In the genomic region with DNA sequence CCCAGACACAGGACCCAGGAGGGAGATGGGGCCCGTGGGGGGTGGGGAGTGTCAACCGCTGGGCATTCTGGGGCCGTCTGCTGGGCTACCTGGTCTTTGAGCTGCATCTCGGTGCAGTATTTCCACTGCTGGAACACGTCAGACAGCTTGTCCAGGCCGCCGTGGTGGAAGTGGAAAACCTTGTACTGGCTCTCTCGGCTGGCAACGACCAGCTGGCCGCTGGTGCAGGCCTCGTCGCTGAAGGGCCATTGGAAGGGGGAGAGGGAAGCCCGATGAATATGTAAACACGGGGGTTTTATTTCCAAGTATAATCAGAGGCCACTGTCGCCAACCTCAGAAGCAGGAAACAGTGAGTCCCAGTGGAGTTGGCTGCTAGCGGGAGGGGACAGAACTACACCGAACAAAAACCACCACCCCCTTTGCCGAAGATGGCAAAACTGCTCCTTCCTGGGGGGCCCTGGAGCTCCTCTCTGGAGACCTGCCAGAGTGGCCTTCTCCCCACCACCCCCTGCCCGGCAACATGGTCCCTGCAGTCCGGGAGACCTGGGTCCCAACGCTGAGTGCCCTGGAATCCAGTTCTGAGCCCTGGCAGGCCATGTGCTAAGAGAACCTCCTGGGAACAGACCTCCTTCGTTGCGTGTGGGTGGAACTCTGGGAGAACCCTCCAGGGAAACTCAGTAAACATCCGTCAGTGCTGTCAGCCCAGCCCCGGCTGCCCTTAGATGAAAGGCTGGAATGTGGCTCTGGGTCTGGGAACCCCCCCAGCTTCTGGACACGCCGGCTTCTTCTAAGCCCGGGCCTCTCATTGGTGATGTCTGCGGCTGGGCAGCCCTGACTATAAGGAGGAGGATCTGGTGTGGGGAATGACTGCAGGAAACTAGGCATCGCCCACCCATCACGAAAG, we compare ENCODE assay signal across 8 cellular contexts.
DNase-seq lines count a peak whose midpoint lies in the region; ATAC-seq and TF ChIP-seq lines count a peak whose summit lies in the region.

No MANE protein-coding gene starts in this region.

- CTCF ChIA-PET in CD4-positive, alpha-beta T cell (lab: Charles Lee), result no interaction called here

- no peaks in the 10 kb centered on the region for H3K9me3 Mint-ChIP-seq in nephron progenitor cell
- no peaks in the 10 kb centered on the region for H3K9me3 Mint-ChIP-seq in CD4-positive, alpha-beta T cell

- peak overlapping the region; percentile 62 for H3K4me3 Mint-ChIP-seq in nephron progenitor cell
- no peak overlapping the region for H3K4me3 Mint-ChIP-seq in CD4-positive, alpha-beta T cell

- H2AFZ ChIP-seq in ACC112 (ENCODE audit: low read length, unreplicated experiment) (no peak overlapping the region), fibroblast of lung (ENCODE audit: low read length) (peak overlapping the region; percentile 55)

- H3K4me2 ChIP-seq in fibroblast of lung (ENCODE audit: extremely low read depth, insufficient read depth, low read length), result peak overlapping the region; percentile 48

- peak; percentile 37 to 73 for DNase-seq in NCI-H2081 (lab: John Stamatoyannopoulos, UW)
- DNase-seq in fibroblast of lung (ENCODE audit: low read depth in 2 of 2), result peak; percentile 86 to 94
- peak; percentile 77 for DNase-seq in nephron progenitor cell
- DNase-seq in CD4-positive, alpha-beta T cell, result no peak

- H3K4me1 ChIP-seq in ACC112 (ENCODE audit: control insufficient read depth, insufficient read depth, low read length, unreplicated experiment) (peaks cover 18% of the 10 kb centered on the region), fibroblast of lung (ENCODE audit: control insufficient read depth, extremely low read depth, insufficient read depth, low read length) (peaks cover 21% of the 10 kb centered on the region)

- H3K4me1 Mint-ChIP-seq in nephron progenitor cell, result peaks cover 68% of the 10 kb centered on the region
- no peaks in the 10 kb centered on the region for H3K4me1 Mint-ChIP-seq in CD4-positive, alpha-beta T cell (ENCODE audit: low read depth)

- H3K9ac ChIP-seq in fibroblast of lung (ENCODE audit: insufficient read depth, low read length), result peak overlapping the region; percentile 46

- H3K4me3 ChIP-seq in ACC112 (ENCODE audit: low read depth, low read length) (0 out of 2 replicates have a peak overlapping the region, but pooled peaks have one; percentile 7), fibroblast of lung (replicated peaks in 1 of 4; ENCODE audit: control extremely low read depth in 1 of 4, insufficient read depth in 1 of 4, low read depth in 3 of 4, low read length in 4 of 4) (no peak overlapping the region)

- POLR2A ChIA-PET in CD4-positive, alpha-beta T cell (lab: Charles Lee), result no interaction called here

- peak overlapping the region; percentile 54 for H3K27ac Mint-ChIP-seq in nephron progenitor cell
- H3K27ac Mint-ChIP-seq in CD4-positive, alpha-beta T cell, result no peak overlapping the region

- H3K27ac ChIP-seq in ACC112 (ENCODE audit: low read depth, low read length) (peak overlapping the region; percentile 65; the same call in 1 of the 2 replicates), fibroblast of lung (ENCODE audit: insufficient read depth, low read length) (peak overlapping the region; percentile 73)
- no peak overlapping the region for H3K27ac ChIP-seq in CD4-positive, alpha-beta T cell (ENCODE audit: low read depth, low read length)

- peaks cover 21% of the 10 kb centered on the region for H3K27me3 Mint-ChIP-seq in nephron progenitor cell (ENCODE audit: low read depth, poor library complexity)
- no peaks in the 10 kb centered on the region for H3K27me3 Mint-ChIP-seq in CD4-positive, alpha-beta T cell

- no peaks in the 10 kb centered on the region for H3K9me3 ChIP-seq in fibroblast of lung (ENCODE audit: control insufficient read depth, insufficient read depth, low read depth, low read length)
- H3K9me3 ChIP-seq in CD4-positive, alpha-beta T cell (ENCODE audit: control insufficient read depth, low read length), result no peaks in the 10 kb centered on the region

- H3K27me3 ChIP-seq in ACC112 (ENCODE audit: insufficient read depth, low read length) (no peaks in the 10 kb centered on the region), fibroblast of lung (ENCODE audit: control insufficient read depth, insufficient read depth, low read length) (no peaks in the 10 kb centered on the region)
- no peaks in the 10 kb centered on the region for H3K27me3 ChIP-seq in CD4-positive, alpha-beta T cell (ENCODE audit: control insufficient read depth, insufficient read depth, low read length)

- intact Hi-C loops in CD4-positive, alpha-beta T cell (cut with DNase I, micrococcal nuclease), result no loop called here

- no peak for TF ChIP-seq CTCF in fibroblast of lung (conservative IDR thresholded peaks at IDR 0.05 in 1 of 2, IDR thresholded peaks at IDR 0.05 in 1 of 2; ENCODE audit: low read depth in 1 of 2, low read length in 2 of 2)
- no peak for TF ChIP-seq CTCF in nephron progenitor cell (IDR thresholded peaks at IDR 0.05)
- TF ChIP-seq CTCF in CD4-positive, alpha-beta T cell (IDR thresholded peaks at IDR 0.05), result no peak

- H3K36me3 Mint-ChIP-seq in nephron progenitor cell (ENCODE audit: low read depth), result peaks cover 23% of the 10 kb centered on the region
- H3K36me3 Mint-ChIP-seq in CD4-positive, alpha-beta T cell (ENCODE audit: low read depth), result no peaks in the 10 kb centered on the region

- H4K20me1 ChIP-seq in fibroblast of lung (ENCODE audit: control insufficient read depth, extremely low read depth, insufficient read depth, low read length), result no peaks in the 10 kb centered on the region

- H3K79me2 ChIP-seq in ACC112 (ENCODE audit: control insufficient read depth, insufficient read depth, low read length, unreplicated experiment), result no peaks in the 10 kb centered on the region
- H3K79me2 ChIP-seq in fibroblast of lung (ENCODE audit: control insufficient read depth, insufficient read depth, low read length), result no peaks in the 10 kb centered on the region

- H3K36me3 ChIP-seq in ACC112 (ENCODE audit: insufficient read depth, low read length) (peaks cover 21% of the 10 kb centered on the region), fibroblast of lung (ENCODE audit: control insufficient read depth, insufficient read depth, low read length) (peaks cover 3% of the 10 kb centered on the region)

- ATAC-seq in GM18867 (IDR thresholded peaks at IDR 0.05; ENCODE audit: unreplicated experiment), result no peak
- ATAC-seq in HG03196 (IDR thresholded peaks at IDR 0.05; ENCODE audit: unreplicated experiment), result no peak
- ATAC-seq in GM19035 (IDR thresholded peaks at IDR 0.05; ENCODE audit: unreplicated experiment), result no peak
- ATAC-seq in CD4-positive, alpha-beta T cell (ENCODE audit: poor library complexity), result no peak

Comparison
In these comparisons a context has a peak if more than half of its experiments do, and no peak if none do; other contexts are left out.
1. DNase-seq: peak in NCI-H2081 (2 of 2), fibroblast of lung (2 of 2) and nephron progenitor cell (single experiment); none in CD4-positive, alpha-beta T cell (0 of 10).